ENCODE assay signal across 8 cellular contexts in genomic region chr20:62182469-62183425, GRCh38. TPM values are rescaled to one million over a fixed set of nuclear protein-coding genes. Genes with fewer than 3 reads are reported as not detected.
DNase-seq lines count a peak whose midpoint lies in the region; ATAC-seq and TF ChIP-seq lines count a peak whose summit lies in the region.

A gene with protein sequence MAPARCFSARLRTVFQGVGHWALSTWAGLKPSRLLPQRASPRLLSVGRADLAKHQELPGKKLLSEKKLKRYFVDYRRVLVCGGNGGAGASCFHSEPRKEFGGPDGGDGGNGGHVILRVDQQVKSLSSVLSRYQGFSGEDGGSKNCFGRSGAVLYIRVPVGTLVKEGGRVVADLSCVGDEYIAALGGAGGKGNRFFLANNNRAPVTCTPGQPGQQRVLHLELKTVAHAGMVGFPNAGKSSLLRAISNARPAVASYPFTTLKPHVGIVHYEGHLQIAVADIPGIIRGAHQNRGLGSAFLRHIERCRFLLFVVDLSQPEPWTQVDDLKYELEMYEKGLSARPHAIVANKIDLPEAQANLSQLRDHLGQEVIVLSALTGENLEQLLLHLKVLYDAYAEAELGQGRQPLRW (plus strand): TSS chr20:62183028. CDS start chr20:62193421, 10,393 bp downstream.

- ATAC-seq in HG02885 (IDR thresholded peaks at IDR 0.05; ENCODE audit: poor library complexity, unreplicated experiment) (peak; percentile 94), left cardiac atrium (peak; percentile 97 to 98), upper lobe of left lung (ENCODE audit: low FRiP score in 2 of 2) (peak; percentile 93 to 98)

- 0 to 1% methylated on average over 12 to 50 of the region's 96 CpGs for WGBS in upper lobe of left lung, 2 donors

- peak within 1 kb of the TSS; percentile 80 to 97 (median 86) for H3K4me3 ChIP-seq in upper lobe of left lung

- no peaks in the 10 kb centered on the region for H3K27me3 ChIP-seq in upper lobe of left lung

- H3K27ac ChIP-seq in upper lobe of left lung = peak within 1 kb of the TSS; percentile 95 to 98 (median 96)

- peaks cover 16 to 39% (median 24%) of the 10 kb centered on the region in 4 donors for H3K4me1 ChIP-seq in upper lobe of left lung

- peak in 3 of 6 experiments; percentile 16 to 46 (median 36) for TF ChIP-seq CTCF in upper lobe of left lung (IDR thresholded peaks at IDR 0.05)

- TF ChIP-seq EP300 in upper lobe of left lung (IDR thresholded peaks at IDR 0.05) = peak in 1 of 4 donors; percentile 33

- peak; percentile 99 for TF ChIP-seq POLR2A in GM15510 (IDR thresholded peaks at IDR 0.05; ENCODE audit: borderline replicate concordance, extremely low read depth, insufficient read length)
- peak in 3 of 4 donors; percentile 76 to 94 (median 87) for TF ChIP-seq POLR2A in upper lobe of left lung (IDR thresholded peaks at IDR 0.05)

- H3K36me3 ChIP-seq in upper lobe of left lung = peaks cover 0 to 14% (median 6%) of the 10 kb centered on the region in 4 donors

- intact Hi-C loops in T-helper 1 cell treated with Interleukin-12 subunit alpha and Interleukin-12 subunit beta and Interleukin-4 antibody, amounts not matched to agents 30 ng/mL and 1 ng/mL, for 36 hours (cut with micrococcal nuclease) = loop anchor here (1.0 to 2.0 kb wide), 6 partner anchors 38 to 204 kb away; partner anchors contain the start of genes HRH3, OSBPL2, PSMA7 and RPS21
- intact Hi-C loops in left cardiac atrium (cut with DNase I) = loop anchor here in 1 of 2 donors (10.0 kb wide), 2 partner anchors 52 to 182 kb away; partner anchors contain the start of genes LAMA5 and OSBPL2
- intact Hi-C loops in posterior vena cava (cut with DNase I) = loop anchor here (5.0 kb wide), 2 partner anchors 205 to 1875 kb away; partner anchors contain the start of gene RPS21 (in 1 of the 2)

- DNase-seq in NCI-H1694 (lab: John Stamatoyannopoulos, UW) (peak; percentile 82), amniotic epithelial cell (ENCODE audit: low read depth) (peak; percentile 92), left cardiac atrium (peak; percentile 97), posterior vena cava (ENCODE audit: low spot score) (peak; percentile 98), upper lobe of left lung (peak; percentile 96 to 97)

- H3K9me3 ChIP-seq in upper lobe of left lung = no peaks in the 10 kb centered on the region

RNA-seq across cellular contexts. Expression of the gene that starts here (rescaled TPM):
- 38.6 and 42.1 TPM in 2 replicates for total RNA-seq in T-helper 1 cell treated with Interleukin-12 subunit alpha and Interleukin-12 subunit beta and Interleukin-4 antibody, amounts not matched to agents 30 ng/mL and 1 ng/mL, for 36 hours
- total RNA-seq in left cardiac atrium (10 to 100 TPM; 19.1 to 28.9 TPM), posterior vena cava (10 to 100 TPM; 19.8 to 23.8 TPM), upper lobe of left lung (10 to 100 TPM; 28.3 to 42.3 (median 32.0) TPM)

Comparison
In these comparisons a context has a peak if more than half of its experiments do, and no peak if none do; other contexts are left out.
1. Peak in every context shown above with its lines: DNase-seq, ATAC-seq, H3K4me3 ChIP-seq and H3K27ac ChIP-seq.